Comparison of ENCODE assay signal across 8 cellular contexts in genomic region chr12:54032627-54033100, GRCh38. TPM values are rescaled to one million over a fixed set of nuclear protein-coding genes. Genes with fewer than 3 reads are reported as not detected.
DNase-seq lines count a peak whose midpoint lies in the region; ATAC-seq, FAIRE-seq and TF ChIP-seq lines count a peak whose summit lies in the region.

Gene HOXC5 (plus strand): TSS chr12:54033050. CDS start chr12:54033123, 73 bp downstream.

- no peak within 1 kb of the TSS for H3K14ac ChIP-seq in H1 (ENCODE audit: insufficient read length)

- ATAC-seq in stimulated activated memory B cell treated with anti-CD40 and anti-IgM and Interleukin-4, amounts not matched to agents 10 μg/mL and 1 μg/mL and 100 μg/mL, for 72 hours: no peak
- ATAC-seq in GM18498 (IDR thresholded peaks at IDR 0.05; ENCODE audit: unreplicated experiment): no peak

- DNase-seq in AG08395 (ENCODE audit: low spot score) (peak; percentile 81), GM19240 (ENCODE audit: insufficient read length, low spot score) (peak; percentile 69), NCI-H460 (ENCODE audit: extremely low read depth, low read depth) (peak; percentile 74), H1 (ENCODE audit: low read depth in 1 of 2, low spot score in 2 of 2) (peak; percentile 68 to 93)
- peak; percentile 55 for DNase-seq in activated CD4-positive, alpha-beta T cell treated with anti-CD3 and anti-CD28 coated beads, Interleukin-2, amount 50 U/mL, for 1 hour

- no peaks in the 10 kb centered on the region for H3K79me1 ChIP-seq in H1 (ENCODE audit: low read depth, low read length)

- H3K27me3 Mint-ChIP-seq in stimulated activated memory B cell treated with anti-CD40 and anti-IgM and Interleukin-4, amounts not matched to agents 10 μg/mL and 1 μg/mL and 100 μg/mL, for 72 hours: peaks cover 94% of the 10 kb centered on the region

- peak within 1 kb of the TSS; percentile 68 for H3K4me3 Mint-ChIP-seq in stimulated activated memory B cell treated with anti-CD40 and anti-IgM and Interleukin-4, amounts not matched to agents 10 μg/mL and 1 μg/mL and 100 μg/mL, for 72 hours

- H3K9ac ChIP-seq in H1 (replicated peaks in 1 of 4; ENCODE audit: extremely low read depth in 1 of 4, low read depth in 3 of 4, low read length in 3 of 4): no peak within 1 kb of the TSS
- H3K9ac ChIP-seq in mucosa of rectum (ENCODE audit: low read depth in 1 of 2, low read length in 2 of 2): no peak within 1 kb of the TSS

- peaks cover 26% of the 10 kb centered on the region for H3K4me1 Mint-ChIP-seq in stimulated activated memory B cell treated with anti-CD40 and anti-IgM and Interleukin-4, amounts not matched to agents 10 μg/mL and 1 μg/mL and 100 μg/mL, for 72 hours

- POLR2A ChIA-PET in H1 (lab: Charles Lee; ENCODE audit: partially characterized antibody): no interaction called here

- H3K9me3 ChIP-seq in H1 (ENCODE audit: insufficient read depth in 2 of 2, low read depth in 1 of 2, low read length in 1 of 2) (no peaks in the 10 kb centered on the region; a peak in 1 of 4 replicates), mucosa of rectum (ENCODE audit: control insufficient read depth in 2 of 2, low read length in 2 of 2) (peaks cover 0 to 3% of the 10 kb centered on the region in 2 donors)

- H4K91ac ChIP-seq in H1 (replicated peaks; ENCODE audit: insufficient read length, low read length): no peak within 1 kb of the TSS

- no peaks in the 10 kb centered on the region for H3K36me3 Mint-ChIP-seq in stimulated activated memory B cell treated with anti-CD40 and anti-IgM and Interleukin-4, amounts not matched to agents 10 μg/mL and 1 μg/mL and 100 μg/mL, for 72 hours

- no peak within 1 kb of the TSS for H3K18ac ChIP-seq in H1 (ENCODE audit: extremely low read depth, low read length)

- no peak within 1 kb of the TSS for H4K8ac ChIP-seq in H1 (ENCODE audit: extremely low read depth, insufficient read depth, low read length)

- TF ChIP-seq CTCF in H1 (IDR thresholded peaks at IDR 0.05; ENCODE audit: control extremely low read depth in 1 of 3, insufficient read depth in 1 of 3, low read depth in 1 of 3, low read length in 3 of 3): peak; percentile 85 to 93 (median 90)

- H2AK5ac ChIP-seq in H1 (ENCODE audit: low read depth, low read length): peak within 1 kb of the TSS; percentile 82; the same call in 1 of the 2 replicates

- no peak within 1 kb of the TSS for H3K4ac ChIP-seq in H1 (replicated peaks; ENCODE audit: insufficient read length, low read depth, low read length)

- peaks cover 94 to 100% (median 98%) of the 10 kb centered on the region in 4 experiments for H3K27me3 ChIP-seq in H1 (replicated peaks in 1 of 4; ENCODE audit: control insufficient read depth in 3 of 4, extremely low read depth in 1 of 4, insufficient read depth in 3 of 4, low read length in 3 of 4)
- peaks cover 77 to 84% of the 10 kb centered on the region in 2 donors for H3K27me3 ChIP-seq in mucosa of rectum (ENCODE audit: control insufficient read depth in 2 of 2, insufficient read depth in 2 of 2, low read length in 2 of 2)

- CTCF ChIA-PET in H1 (lab: Charles Lee; ENCODE audit: partially characterized antibody): interaction anchor here (0.6 to 20.0 kb wide), 56 partner anchors 8 to 1785 kb away, joined by 3 to 339 read pairs (median 4); partner anchors contain the start of genes HOXC10, HOXC4, HOXC8 and HOXC9

- no peaks in the 10 kb centered on the region for H3K23me2 ChIP-seq in H1 (ENCODE audit: low read depth, low read length)

- no peak for TF ChIP-seq EP300 in H1 (IDR thresholded peaks at IDR 0.05; ENCODE audit: borderline replicate concordance in 1 of 2, low read depth in 2 of 2, low read length in 2 of 2)

- no peaks in the 10 kb centered on the region for H3K79me2 ChIP-seq in H1 (ENCODE audit: control insufficient read depth in 1 of 2, insufficient read depth in 2 of 2, low read length in 2 of 2)

- H3K4me3 ChIP-seq in H1 (ENCODE audit: extremely low read depth in 1 of 4, insufficient read depth in 2 of 4, low read depth in 3 of 4, low read length in 4 of 4): peak within 1 kb of the TSS in 1 of 4 experiments; percentile 9; a peak in 2 of 8 replicates
- H3K4me3 ChIP-seq in mucosa of rectum (ENCODE audit: low read length in 2 of 2): peak within 1 kb of the TSS; percentile 16 to 44

- H2BK12ac ChIP-seq in H1 (ENCODE audit: low read depth, low read length): no peak within 1 kb of the TSS; the same call in 1 of the 2 replicates

- FAIRE-seq in H1 (lab: Jason Lieb, UNC): peak; percentile 92

- peak; percentile 96 to 97 for TF ChIP-seq RAD21 in H1 (IDR thresholded peaks at IDR 0.05 in 1 of 2, conservative IDR thresholded peaks at IDR 0.05 in 1 of 2; ENCODE audit: low read depth in 2 of 2, low read length in 2 of 2)

- H3K4me1 ChIP-seq in H1 (replicated peaks in 1 of 4; ENCODE audit: control insufficient read depth in 3 of 4, insufficient read depth in 4 of 4, low read length in 3 of 4): peaks cover 0 to 9% (median 2%) of the 10 kb centered on the region in 4 experiments; a peak in 5 of 7 replicates
- H3K4me1 ChIP-seq in mucosa of rectum (ENCODE audit: control insufficient read depth in 2 of 2, insufficient read depth in 2 of 2, low read length in 2 of 2): peaks cover 0 to 8% of the 10 kb centered on the region in 2 donors

- no peak within 1 kb of the TSS for H3K23ac ChIP-seq in H1 (ENCODE audit: insufficient read length)

- 5% methylated on average over 11 of the region's 12 CpGs; no CpG with 5 or more reads in 1 of the 2 experiments for WGBS in H1 (ENCODE audit: extremely low coverage in 1 of 2, insufficient coverage in 1 of 2, insufficient read length in 1 of 2, insufficient replicate concordance in 2 of 2, low coverage in 1 of 2, low lambda C conversion rate in 2 of 2, missing lambda C conversion rate in 1 of 2), 2 experiments

- H2AFZ ChIP-seq in H1 (ENCODE audit: low read length): no peak within 1 kb of the TSS

- no peak within 1 kb of the TSS for H4K5ac ChIP-seq in H1 (ENCODE audit: insufficient read length, low read depth, low read length)

- peaks cover 12 to 13% of the 10 kb centered on the region in 2 experiments for H4K20me1 ChIP-seq in H1 (replicated peaks in 1 of 2; ENCODE audit: control insufficient read depth in 1 of 2, insufficient read depth in 2 of 2, low read length in 2 of 2)

- no peaks in the 10 kb centered on the region for H3K9me3 Mint-ChIP-seq in stimulated activated memory B cell treated with anti-CD40 and anti-IgM and Interleukin-4, amounts not matched to agents 10 μg/mL and 1 μg/mL and 100 μg/mL, for 72 hours

- H3K27ac Mint-ChIP-seq in stimulated activated memory B cell treated with anti-CD40 and anti-IgM and Interleukin-4, amounts not matched to agents 10 μg/mL and 1 μg/mL and 100 μg/mL, for 72 hours: no peak within 1 kb of the TSS

- no peak within 1 kb of the TSS for H2BK5ac ChIP-seq in H1 (ENCODE audit: low read depth, low read length)

- H2BK20ac ChIP-seq in H1 (ENCODE audit: low read length): no peak within 1 kb of the TSS

- H2BK15ac ChIP-seq in H1 (ENCODE audit: low read length): no peak within 1 kb of the TSS

- peaks cover 0 to 8% (median 0%) of the 10 kb centered on the region in 4 experiments; a peak in 1 of 8 replicates for H3K36me3 ChIP-seq in H1 (ENCODE audit: control insufficient read depth in 2 of 4, insufficient read depth in 4 of 4, low read length in 3 of 4)
- no peaks in the 10 kb centered on the region for H3K36me3 ChIP-seq in mucosa of rectum (ENCODE audit: control insufficient read depth in 2 of 2, insufficient read depth in 2 of 2, low read length in 2 of 2)

- H3K27ac ChIP-seq in H1 (ENCODE audit: low read depth, low read length) (no peak within 1 kb of the TSS), mucosa of rectum (ENCODE audit: low read depth in 2 of 2, low read length in 2 of 2) (no peak within 1 kb of the TSS)

- no peak for TF ChIP-seq POLR2A in H1 (IDR thresholded peaks at IDR 0.05; ENCODE audit: control extremely low read depth in 1 of 2, low read depth in 2 of 2, low read length in 2 of 2)

- no peak within 1 kb of the TSS for H3K56ac ChIP-seq in H1 (replicated peaks; ENCODE audit: insufficient read length, low read depth, low read length)

- no peak within 1 kb of the TSS for H2BK120ac ChIP-seq in H1 (replicated peaks; ENCODE audit: low read depth, low read length)

- H3K4me2 ChIP-seq in H1 (ENCODE audit: insufficient read depth in 1 of 2, low read depth in 2 of 2, low read length in 2 of 2): peak within 1 kb of the TSS in 1 of 2 experiments; percentile 11; a peak in 1 of 4 replicates

TF ChIP-seq in H1, 55 proteins besides CTCF, POLR2A, EP300 and RAD21 (continues in another document):
- TF ChIP-seq CBX5 (IDR thresholded peaks at IDR 0.05; ENCODE audit: low read depth, low read length) (no peak), CREB1 (IDR thresholded peaks at IDR 0.05) (no peak), ATF3 (IDR thresholded peaks at IDR 0.05; ENCODE audit: insufficient read depth, low read depth, low read length) (no peak), GABPA (IDR thresholded peaks at IDR 0.05; ENCODE audit: borderline replicate concordance, insufficient read depth, low read length) (no peak), EZH2 (IDR thresholded peaks at IDR 0.05; ENCODE audit: low read depth, low read length, severe bottlenecking) (no peak), RFX5 (IDR thresholded peaks at IDR 0.05; ENCODE audit: borderline replicate concordance, low read depth, low read length) (no peak), CHD2 (IDR thresholded peaks at IDR 0.05; ENCODE audit: low read length) (no peak), KDM1A (IDR thresholded peaks at IDR 0.05; ENCODE audit: borderline replicate concordance, low read length) (peak; percentile 67; the same call in 1 of the 2 replicates), BCL11A (IDR thresholded peaks at IDR 0.05; ENCODE audit: low read depth in 2 of 2, low read length in 2 of 2) (no peak), FOSL1 (IDR thresholded peaks at IDR 0.05; ENCODE audit: insufficient read depth, low read depth, low read length) (no peak), ASH2L (IDR thresholded peaks at IDR 0.05; ENCODE audit: low read length) (no peak), POU5F1 (IDR thresholded peaks at IDR 0.05; ENCODE audit: low read depth, low read length) (no peak)

RNA-seq across cellular contexts. Expression of gene HOXC5, which starts in this region (rescaled TPM):
- total RNA-seq in NCI-H460 (2014; rRNA removed; shearing (Covaris generic)): 0.07 and 0.20 TPM in 2 replicates
- 0.26 TPM in 1 of 2 replicates, not detected in the other for polyA plus RNA-seq in NCI-H460 (2014; cell fraction: nucleus; rRNA removed)
- not detected in 2 replicates for total RNA-seq in H1 (2021; fragmentation: NEBNext Ultra II Directional; extraction: Animal tissue kit (Norgen Biotek cat#: 25700))
- polyA plus RNA-seq in H1 (2011; rRNA removed): not detected in 2 replicates
- polyA plus RNA-seq in H1 (2011; cell fraction: cytosol; rRNA removed): not detected
- polyA plus RNA-seq in H1 (2011; cell fraction: nucleus; rRNA removed): not detected
- polyA plus RNA-seq in H1 (2012, experiment 1 of 2): not detected in 4 replicates
- not detected for polyA plus RNA-seq in H1 (2012, experiment 2 of 2)
- not detected for polyA plus RNA-seq in H1 (2013, experiment 1 of 2)
- polyA plus RNA-seq in H1 (2013, experiment 2 of 2): not detected
- polyA minus RNA-seq in H1 (2011; rRNA and poly(A)+ RNA removed): not detected in 2 replicates
- polyA minus RNA-seq in H1 (2011; cell fraction: cytosol; rRNA and poly(A)+ RNA removed): not detected
- polyA minus RNA-seq in H1 (2011; cell fraction: nucleus; rRNA and poly(A)+ RNA removed): not detected

Comparison
In these comparisons a context has a peak if more than half of its experiments do, and no peak if none do; other contexts are left out.
1. Peak in DNase-seq in NCI-H460; RNA of the gene not detected or under 1 TPM.
2. Peak in DNase-seq in H1; RNA of the gene not detected or under 1 TPM.